ENCODE assay signal across 1 cellular context in genomic region chr12:120988234-120988633, GRCh38.
TF ChIP-seq lines count a peak whose summit lies in the region.

No MANE protein-coding gene starts in this region.

TF ChIP-seq in K562, 482 proteins besides CTCF, POLR2A, EP300 and RAD21:
- TF ChIP-seq, protein P1, sequence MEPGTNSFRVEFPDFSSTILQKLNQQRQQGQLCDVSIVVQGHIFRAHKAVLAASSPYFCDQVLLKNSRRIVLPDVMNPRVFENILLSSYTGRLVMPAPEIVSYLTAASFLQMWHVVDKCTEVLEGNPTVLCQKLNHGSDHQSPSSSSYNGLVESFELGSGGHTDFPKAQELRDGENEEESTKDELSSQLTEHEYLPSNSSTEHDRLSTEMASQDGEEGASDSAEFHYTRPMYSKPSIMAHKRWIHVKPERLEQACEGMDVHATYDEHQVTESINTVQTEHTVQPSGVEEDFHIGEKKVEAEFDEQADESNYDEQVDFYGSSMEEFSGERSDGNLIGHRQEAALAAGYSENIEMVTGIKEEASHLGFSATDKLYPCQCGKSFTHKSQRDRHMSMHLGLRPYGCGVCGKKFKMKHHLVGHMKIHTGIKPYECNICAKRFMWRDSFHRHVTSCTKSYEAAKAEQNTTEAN (CRISPR knock-in tag; IDR thresholded peaks at IDR 0.05) = no peak
- TF ChIP-seq EHMT2 (IDR thresholded peaks at IDR 0.05) = 0 out of 2 replicates have a peak, but pooled peaks have one; percentile 41
- TF ChIP-seq, protein P2, sequence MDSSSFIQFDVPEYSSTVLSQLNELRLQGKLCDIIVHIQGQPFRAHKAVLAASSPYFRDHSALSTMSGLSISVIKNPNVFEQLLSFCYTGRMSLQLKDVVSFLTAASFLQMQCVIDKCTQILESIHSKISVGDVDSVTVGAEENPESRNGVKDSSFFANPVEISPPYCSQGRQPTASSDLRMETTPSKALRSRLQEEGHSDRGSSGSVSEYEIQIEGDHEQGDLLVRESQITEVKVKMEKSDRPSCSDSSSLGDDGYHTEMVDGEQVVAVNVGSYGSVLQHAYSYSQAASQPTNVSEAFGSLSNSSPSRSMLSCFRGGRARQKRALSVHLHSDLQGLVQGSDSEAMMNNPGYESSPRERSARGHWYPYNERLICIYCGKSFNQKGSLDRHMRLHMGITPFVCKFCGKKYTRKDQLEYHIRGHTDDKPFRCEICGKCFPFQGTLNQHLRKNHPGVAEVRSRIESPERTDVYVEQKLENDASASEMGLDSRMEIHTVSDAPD (CRISPR knock-in tag; IDR thresholded peaks at IDR 0.05) = no peak
